ENCODE assay signal across 8 cellular contexts in the genomic region with DNA sequence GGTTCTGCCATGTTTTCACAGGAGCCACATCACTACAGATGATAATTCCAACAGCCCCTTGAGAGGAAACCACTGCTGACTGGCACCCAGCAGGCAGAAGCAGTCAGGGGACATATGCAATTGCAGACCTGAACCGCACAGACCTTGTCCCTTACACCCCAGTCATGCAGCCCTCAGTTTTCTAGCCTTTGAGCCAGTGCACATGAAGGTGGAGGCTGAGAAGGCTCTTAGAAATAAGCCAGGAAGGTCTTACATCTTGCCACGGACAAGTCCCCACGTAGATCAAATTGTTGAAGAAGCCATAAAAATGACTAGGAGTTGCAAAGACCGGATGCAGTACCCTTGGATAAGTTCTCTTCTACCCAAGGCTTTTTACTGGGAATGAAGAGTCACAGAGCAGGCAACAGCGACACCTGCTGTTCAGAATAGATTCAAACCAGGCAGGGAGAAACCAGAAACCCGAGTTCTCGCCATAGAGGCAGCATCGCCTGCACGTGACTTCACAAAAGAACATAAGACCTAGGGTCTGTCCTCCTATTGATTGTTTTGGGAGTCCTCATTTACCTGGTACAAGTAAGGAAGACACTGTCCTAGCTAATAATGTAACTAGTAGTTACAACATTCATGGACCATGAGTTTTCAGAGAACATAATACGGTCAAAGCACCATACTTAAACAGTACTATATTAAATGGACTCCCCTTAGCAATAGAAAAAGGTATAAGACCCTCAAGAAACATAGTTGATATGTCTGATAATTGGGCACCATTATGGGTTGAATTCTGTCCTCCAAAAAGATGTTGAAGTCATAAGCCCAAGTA.
DNase-seq lines count a peak whose midpoint lies in the region; ATAC-seq and TF ChIP-seq lines count a peak whose summit lies in the region.

No MANE protein-coding gene starts in this region.

- no peak overlapping the region for H3K4me3 Mint-ChIP-seq in memory B cell

- H3K36me3 ChIP-seq in GM06990 (ENCODE audit: control insufficient read depth, insufficient read depth, low read length), result no peaks in the 10 kb centered on the region

- no peak overlapping the region for H3K4me3 ChIP-seq in GM06990 (replicated peaks; ENCODE audit: low read depth, low read length)

- no peaks in the 10 kb centered on the region for H3K36me3 Mint-ChIP-seq in memory B cell

- ATAC-seq in HG03108 (IDR thresholded peaks at IDR 0.05; ENCODE audit: unreplicated experiment) (peak; percentile 54), memory B cell (ENCODE audit: low read depth) (peak; percentile 71), GM18858 (IDR thresholded peaks at IDR 0.05; ENCODE audit: unreplicated experiment) (no peak)

- peaks cover 1% of the 10 kb centered on the region for H3K27me3 Mint-ChIP-seq in memory B cell

- no peak for DNase-seq in GM06990 (ENCODE audit: extremely low read depth, insufficient read length)
- DNase-seq in NCI-H345 (lab: John Stamatoyannopoulos, UW), result peak; percentile 80
- peak; percentile 36 to 63 for DNase-seq in activated CD4-positive, alpha-beta T cell treated with anti-CD3 and anti-CD28 coated beads, Interleukin-2, amount 50 U/mL, for 24 hours (ENCODE audit: low read depth in 1 of 2, low spot score in 1 of 2)
- peak; percentile 83 for DNase-seq in ecto neural progenitor cell (ENCODE audit: low spot score)
- peak; percentile 69 to 71 for DNase-seq in memory B cell (ENCODE audit: low spot score in 2 of 2)
- DNase-seq in stimulated activated CD8-positive, alpha-beta memory T cell treated with anti-CD3 and anti-CD28 coated beads, Interleukin-4, amount 100 ng/mL, for 1 hour (ENCODE audit: low read depth in 2 of 2, low spot score in 1 of 2), result peak; percentile 17 to 22

- no peaks in the 10 kb centered on the region for H3K27me3 ChIP-seq in GM06990 (replicated peaks; ENCODE audit: control insufficient read depth, insufficient read depth, low read length)

- peak; percentile 78 for TF ChIP-seq CTCF in GM06990 (IDR thresholded peaks at IDR 0.05; ENCODE audit: insufficient read depth, low read length, poor library complexity, severe bottlenecking)

- peaks cover 3% of the 10 kb centered on the region for H3K4me1 Mint-ChIP-seq in memory B cell

- H3K27ac Mint-ChIP-seq in memory B cell, result no peak overlapping the region

- H3K9me3 Mint-ChIP-seq in memory B cell, result no peaks in the 10 kb centered on the region
